9 cellular contexts compared by ENCODE assay signal in genomic region chr1:172818841-172819527, GRCh38.
A peak's percentile ranks its signal among the peaks of the same experiment; 100 is the strongest.
DNase-seq lines count a peak whose midpoint lies in the region; ATAC-seq and TF ChIP-seq lines count a peak whose summit lies in the region.
"Had no signal": no experiment of that assay in that cellular context is flagged by ENCODE, and none has a peak within 500 bp of the region (broad histone marks: within the 10 kb centered on the region; RNA-seq: fewer than 3 reads in every experiment).

No MANE protein-coding gene starts in this region.

- H3K36me3 ChIP-seq in DOHH2 (ENCODE audit: control insufficient read depth, low read length) (peaks cover 8% of the 10 kb centered on the region; the same call in 1 of the 2 replicates), IMR-90 (ENCODE audit: control insufficient read depth, insufficient read depth, low read length) (no peaks in the 10 kb centered on the region)

- H3K9me3 ChIP-seq in DOHH2 (ENCODE audit: control insufficient read depth, insufficient read depth, low read length) (peaks cover 13% of the 10 kb centered on the region; the same call in 1 of the 2 replicates), IMR-90 (ENCODE audit: control insufficient read depth, insufficient read depth, low read length) (peaks cover 4% of the 10 kb centered on the region; the same call in 1 of the 2 replicates)

- H4K5ac ChIP-seq in IMR-90 (ENCODE audit: low read depth, low read length): no peak overlapping the region

- H3K56ac ChIP-seq in IMR-90 (ENCODE audit: extremely low read depth, insufficient read depth, low read length): no peak overlapping the region

- H3K9me2 ChIP-seq in DOHH2 (replicated peaks; ENCODE audit: control insufficient read depth, low read length): no peaks in the 10 kb centered on the region

- H3K9ac ChIP-seq in IMR-90 (ENCODE audit: low read depth, low read length): no peak overlapping the region

- H3K27ac Mint-ChIP-seq in endothelial cell (ENCODE audit: unreplicated experiment): no peak overlapping the region
- H3K27ac Mint-ChIP-seq: brain had no signal

- TF ChIP-seq POLR2A in IMR-90 (IDR thresholded peaks at IDR 0.05; ENCODE audit: low read depth, low read length): no peak

- no TSS peak for BruUV-seq in IMR-90 (replicated peaks; lab: Mats Ljungman, UMichigan)

- in situ Hi-C loops in IMR-90 (cut with MboI; ENCODE audit: low sequenced_read_pairs): no loop called here

- H3K79me1 ChIP-seq in IMR-90 (ENCODE audit: low read depth in 1 of 2, low read length in 2 of 2): no peaks in the 10 kb centered on the region; a peak in 1 of 4 replicates

- ATAC-seq in GM21381 (IDR thresholded peaks at IDR 0.05; ENCODE audit: unreplicated experiment) (peak; percentile 92), IMR-90 (ENCODE audit: low read depth) (no peak)

- H4K91ac ChIP-seq in IMR-90 (ENCODE audit: insufficient read depth, low read depth, low read length): no peak overlapping the region

- no peaks in the 10 kb centered on the region for H3K27me3 Mint-ChIP-seq in endothelial cell (ENCODE audit: unreplicated experiment)
- H3K27me3 Mint-ChIP-seq: brain had no signal

- no peak overlapping the region for H2BK5ac ChIP-seq in IMR-90 (ENCODE audit: low read depth, low read length, poor library complexity, severe bottlenecking)

- no peaks in the 10 kb centered on the region for H3K9me3 Mint-ChIP-seq in endothelial cell (ENCODE audit: unreplicated experiment)

- H3K4me1 Mint-ChIP-seq in endothelial cell (ENCODE audit: unreplicated experiment): no peaks in the 10 kb centered on the region
- H3K4me1 Mint-ChIP-seq: brain had no signal

- peaks cover 25% of the 10 kb centered on the region for H3F3A ChIP-seq in DOHH2 (ENCODE audit: control insufficient read depth, insufficient read depth)

- WGBS in IMR-90 (ENCODE audit: extremely low coverage in 2 of 2, insufficient read length in 1 of 2), 2 experiments: 80% methylated on average over 1 of the region's 6 CpGs; no CpG with 5 or more reads in 1 of the 2 experiments

- TF ChIP-seq RAD21 in IMR-90 (IDR thresholded peaks at IDR 0.05; ENCODE audit: low read length): no peak

- H2AK9ac ChIP-seq in IMR-90 (replicated peaks; ENCODE audit: low read depth, low read length, poor library complexity): no peak overlapping the region

- H2AFZ ChIP-seq in IMR-90 (replicated peaks; ENCODE audit: low read length, poor library complexity): no peak overlapping the region

- peak overlapping the region; percentile 96 for H3K27ac ChIP-seq in DOHH2 (ENCODE audit: low read depth, low read length)
- H3K27ac ChIP-seq in IMR-90 (ENCODE audit: insufficient read depth, low read length): no peak overlapping the region

- H3K4me3 ChIP-seq in DOHH2 (ENCODE audit: low read length) (peak overlapping the region; percentile 59), IMR-90 (ENCODE audit: insufficient read depth, low read depth, low read length) (no peak overlapping the region)

- H4K8ac ChIP-seq in IMR-90 (ENCODE audit: low read depth in 2 of 2, low read length in 2 of 2): peak overlapping the region in 1 of 2 experiments; percentile 57; a peak in 1 of 4 replicates

- no peak overlapping the region for H2AK5ac ChIP-seq in IMR-90 (ENCODE audit: low read depth, low read length)

- H3K4me2 ChIP-seq in DOHH2 (ENCODE audit: low read length) (peak overlapping the region; percentile 74), IMR-90 (ENCODE audit: low read depth, low read length) (0 out of 2 replicates have a peak overlapping the region, but pooled peaks have one; percentile 8)

- H3K79me2 ChIP-seq in DOHH2 (ENCODE audit: control insufficient read depth, low read length): no peaks in the 10 kb centered on the region

- DNase-seq in IMR-90: no peak
- DNase-seq in activated T-helper 9 cell treated with anti-CD3 and anti-CD28 coated beads, Interleukin-2, amount 50 U/mL, for 16 hours (ENCODE audit: low read depth): peak; percentile 20
- DNase-seq in stimulated activated CD4-positive, alpha-beta T cell treated with anti-CD3 and anti-CD28 coated beads, Interleukin-1b, Interleukin-23, amount 100 ng/mL, for 48 hours: peak; percentile 51
- DNase-seq in endothelial cell (ENCODE audit: low spot score): no peak
- DNase-seq in HCEC 1CT: no peak
- DNase-seq in NCI-H128 (lab: John Stamatoyannopoulos, UW; ENCODE audit: unreplicated experiment): no peak

- TF ChIP-seq CTCF in DOHH2 (IDR thresholded peaks at IDR 0.05; ENCODE audit: low read depth, low read length, poor library complexity, severe bottlenecking): no peak
- TF ChIP-seq CTCF in IMR-90 (conservative IDR thresholded peaks at IDR 0.05; ENCODE audit: low read depth, low read length): no peak
- TF ChIP-seq CTCF in endothelial cell (IDR thresholded peaks at IDR 0.05; ENCODE audit: unreplicated experiment): no peak

- H3K18ac ChIP-seq in IMR-90 (ENCODE audit: low read depth, low read length): peak overlapping the region; percentile 11; the same call in 1 of the 2 replicates

- no peak overlapping the region for H2BK120ac ChIP-seq in IMR-90 (ENCODE audit: low read depth, low read length)

- no peak overlapping the region for H3K23ac ChIP-seq in IMR-90 (ENCODE audit: low read depth, low read length)

- intact Hi-C loops in IMR-90 (cut with micrococcal nuclease): no loop called here

- H3K27me3 ChIP-seq in DOHH2 (ENCODE audit: control insufficient read depth, low read length) (no peaks in the 10 kb centered on the region), IMR-90 (ENCODE audit: control insufficient read depth, insufficient read depth, low read length) (no peaks in the 10 kb centered on the region)

- H3K4ac ChIP-seq in IMR-90 (ENCODE audit: low read depth, low read length): peak overlapping the region; percentile 34; the same call in 1 of the 2 replicates

- CTCF ChIA-PET in IMR-90 (lab: Yijun Ruan, JAX): interaction anchor here (1.0 to 1.4 kb wide), 2 partner anchors 40 to 275 kb away, joined by 3 read pairs; no protein-coding TSS in a partner anchor

- H3K4me3 Mint-ChIP-seq in endothelial cell (ENCODE audit: unreplicated experiment): no peak overlapping the region
- H3K4me3 Mint-ChIP-seq: brain had no signal

- H3K9me1 ChIP-seq in IMR-90 (ENCODE audit: insufficient read depth, low read length): peaks cover 17% of the 10 kb centered on the region

- H3K4me1 ChIP-seq in DOHH2 (ENCODE audit: control insufficient read depth, low read length) (peaks cover 61% of the 10 kb centered on the region), IMR-90 (ENCODE audit: control insufficient read depth, insufficient read depth, low read length) (peaks cover 15% of the 10 kb centered on the region)

- H2BK15ac ChIP-seq in IMR-90 (ENCODE audit: low read depth, low read length): 0 out of 3 replicates have a peak overlapping the region, but pooled peaks have one; percentile 11

- POLR2A ChIA-PET in IMR-90 (lab: Charles Lee; ENCODE audit: unreplicated experiment): no interaction called here

- H3K36me3 Mint-ChIP-seq in endothelial cell (ENCODE audit: low read depth, unreplicated experiment): no peaks in the 10 kb centered on the region
- H3K36me3 Mint-ChIP-seq: brain had no signal

- H4K20me1 ChIP-seq in DOHH2 (ENCODE audit: control insufficient read depth, insufficient read depth, low read depth, low read length) (no peaks in the 10 kb centered on the region), IMR-90 (ENCODE audit: insufficient read depth, low read length) (no peaks in the 10 kb centered on the region)

- H3K14ac ChIP-seq in IMR-90 (replicated peaks; ENCODE audit: low read depth, low read length): peak overlapping the region; percentile 33

- H2BK20ac ChIP-seq in IMR-90 (ENCODE audit: low read depth, low read length): 0 out of 2 replicates have a peak overlapping the region, but pooled peaks have one; percentile 11

- dilution Hi-C loops in IMR-90 (cut with HindIII; ENCODE audit: low sequenced_read_pairs, unreplicated experiment): no loop called here

TF ChIP-seq in IMR-90, 13 proteins besides CTCF, POLR2A, EP300 and RAD21:
- no peak for TF ChIP-seq SMC3 (IDR thresholded peaks at IDR 0.05; ENCODE audit: low read depth, low read length)

Comparison
In these comparisons a context has a peak if more than half of its experiments do, and no peak if none do; other contexts are left out.
1. DNase-seq: peak in activated T-helper 9 cell treated with anti-CD3 and anti-CD28 coated beads, Interleukin-2, amount 50 U/mL, for 16 hours (single experiment) and stimulated activated CD4-positive, alpha-beta T cell treated with anti-CD3 and anti-CD28 coated beads, Interleukin-1b, Interleukin-23, amount 100 ng/mL, for 48 hours (single experiment); none in IMR-90 (single experiment), endothelial cell (single experiment), HCEC 1CT (single experiment) and NCI-H128 (single experiment).